In genomic region chr19:37594064-37594981, GRCh38 we compare ENCODE assay signal across 1 cellular context.
TF ChIP-seq lines count a peak whose summit lies in the region.

Gene ZNF540 (plus strand): TSS chr19:37594876. CDS start chr19:37598448, 3,572 bp downstream.
Gene ZNF571 (minus strand): TSS chr19:37594792. CDS start chr19:37586676, 8,116 bp downstream.

TF ChIP-seq in HEK293, 187 proteins besides CTCF, POLR2A, EP300 and RAD21 (continued from another document and continues in another):
- TF ChIP-seq ZBTB10 (tag by site-specific recombination; IDR thresholded peaks at IDR 0.05): peak; percentile 99
- TF ChIP-seq ZNF239 (tag by site-specific recombination; IDR thresholded peaks at IDR 0.05): peak; percentile 24
- TF ChIP-seq ZNF830 (tag by site-specific recombination; IDR thresholded peaks at IDR 0.05; ENCODE audit: low read depth): no peak
- peak; percentile 93 for TF ChIP-seq ZNF169 (tag by site-specific recombination; IDR thresholded peaks at IDR 0.05)
- peak; percentile 97 for TF ChIP-seq KLF7 (tag by site-specific recombination; IDR thresholded peaks at IDR 0.05; ENCODE audit: borderline replicate concordance)
- TF ChIP-seq ZNF521 (tag by site-specific recombination; IDR thresholded peaks at IDR 0.05): no peak
- TF ChIP-seq ZNF513 (tag by site-specific recombination; IDR thresholded peaks at IDR 0.05): peak; percentile 59; the same call in 1 of the 2 replicates
- peak; percentile 97 for TF ChIP-seq ZSCAN4 (tag by site-specific recombination; IDR thresholded peaks at IDR 0.05)
- TF ChIP-seq ZNF555 (tag by site-specific recombination; conservative IDR thresholded peaks at IDR 0.05): 0 out of 2 replicates have a peak, but pooled peaks have one; percentile 3
- TF ChIP-seq ZNF37A (tag by site-specific recombination; IDR thresholded peaks at IDR 0.05): no peak; the same call in 1 of the 2 replicates
- TF ChIP-seq ZBTB48 (tag by site-specific recombination; IDR thresholded peaks at IDR 0.05): peak; percentile 99; the same call in 1 of the 2 replicates
- TF ChIP-seq ZNF658 (tag by site-specific recombination; IDR thresholded peaks at IDR 0.05): peak; percentile 95
- TF ChIP-seq ZSCAN18 (tag by site-specific recombination; IDR thresholded peaks at IDR 0.05): peak; percentile 98
- peak; percentile 94 for TF ChIP-seq ZBTB7A (tag by site-specific recombination; IDR thresholded peaks at IDR 0.05; ENCODE audit: low read depth)
- 0 out of 2 replicates have a peak, but pooled peaks have one; percentile 57 for TF ChIP-seq ZNF530 (tag by site-specific recombination; IDR thresholded peaks at IDR 0.05; ENCODE audit: low read depth)
- TF ChIP-seq ZNF423 (tag by site-specific recombination; IDR thresholded peaks at IDR 0.05): peak; percentile 83
- TF ChIP-seq ZNF292 (tag by site-specific recombination; IDR thresholded peaks at IDR 0.05; ENCODE audit: borderline replicate concordance, low read depth): no peak
- TF ChIP-seq ZSCAN5A (tag by site-specific recombination; IDR thresholded peaks at IDR 0.05): peak; percentile 97
- TF ChIP-seq GLI2 (tag by site-specific recombination; IDR thresholded peaks at IDR 0.05; ENCODE audit: borderline replicate concordance, low read depth): no peak
- no peak for TF ChIP-seq PRDM1 (tag by site-specific recombination; IDR thresholded peaks at IDR 0.05)
- TF ChIP-seq ZNF837 (tag by site-specific recombination; IDR thresholded peaks at IDR 0.05): no peak
- peak; percentile 96 for TF ChIP-seq ZNF416 (tag by site-specific recombination; IDR thresholded peaks at IDR 0.05)
- peak; percentile 86 for TF ChIP-seq ZNF248 (tag by site-specific recombination; IDR thresholded peaks at IDR 0.05)
- peak; percentile 96 for TF ChIP-seq HIC1 (tag by site-specific recombination; IDR thresholded peaks at IDR 0.05)
- peak; percentile 99 for TF ChIP-seq ZNF2 (tag by site-specific recombination; IDR thresholded peaks at IDR 0.05)
- peak; percentile 69 for TF ChIP-seq ZNF449 (tag by site-specific recombination; IDR thresholded peaks at IDR 0.05)
- TF ChIP-seq ZNF10 (tag by site-specific recombination; IDR thresholded peaks at IDR 0.05): peak; percentile 92
- TF ChIP-seq ELK4 (IDR thresholded peaks at IDR 0.05; ENCODE audit: borderline replicate concordance, low read depth, low read length): no peak
- peak; percentile 78 for TF ChIP-seq MZF1 (tag by site-specific recombination; IDR thresholded peaks at IDR 0.05; ENCODE audit: borderline replicate concordance)
- TF ChIP-seq GLIS2 (tag by site-specific recombination; IDR thresholded peaks at IDR 0.05): peak; percentile 69; the same call in 1 of the 2 replicates
- TF ChIP-seq ZNF174 (tag by site-specific recombination; IDR thresholded peaks at IDR 0.05): peak; percentile 92
- TF ChIP-seq ZBTB49 (tag by site-specific recombination; IDR thresholded peaks at IDR 0.05; ENCODE audit: low read depth): no peak
- TF ChIP-seq ZSCAN30 (tag by site-specific recombination; IDR thresholded peaks at IDR 0.05): peak; percentile 82
- peak; percentile 96 for TF ChIP-seq ZFP69B (tag by site-specific recombination; IDR thresholded peaks at IDR 0.05)
- no peak for TF ChIP-seq HOXC10 (CRISPR knock-in tag; IDR thresholded peaks at IDR 0.05)
- no peak for TF ChIP-seq ZNF677 (tag by site-specific recombination; IDR thresholded peaks at IDR 0.05)
- TF ChIP-seq ZSCAN16 (tag by site-specific recombination; IDR thresholded peaks at IDR 0.05): peak; percentile 46; the same call in 1 of the 2 replicates
- TF ChIP-seq SCRT1 (tag by site-specific recombination; IDR thresholded peaks at IDR 0.05; ENCODE audit: borderline replicate concordance): 0 out of 2 replicates have a peak, but pooled peaks have one; percentile 7
- no peak for TF ChIP-seq ZNF670 (tag by site-specific recombination; IDR thresholded peaks at IDR 0.05; ENCODE audit: low read depth)
- peak; percentile 83 for TF ChIP-seq ZBTB8A (tag by site-specific recombination; IDR thresholded peaks at IDR 0.05)
- TF ChIP-seq ATF2 (tag by site-specific recombination; IDR thresholded peaks at IDR 0.05; ENCODE audit: low read depth): peak; percentile 89
- TF ChIP-seq ZNF132 (tag by site-specific recombination; IDR thresholded peaks at IDR 0.05; ENCODE audit: borderline replicate concordance): no peak
- no peak for TF ChIP-seq GLI4 (tag by site-specific recombination; IDR thresholded peaks at IDR 0.05)
- peak; percentile 84 for TF ChIP-seq SP2 (tag by site-specific recombination; IDR thresholded peaks at IDR 0.05)
- TF ChIP-seq ZNF324 (tag by site-specific recombination; IDR thresholded peaks at IDR 0.05): peak; percentile 100
- TF ChIP-seq ZNF426 (tag by site-specific recombination; IDR thresholded peaks at IDR 0.05): no peak
- TF ChIP-seq ZNF366 (tag by site-specific recombination; conservative IDR thresholded peaks at IDR 0.05): peak; percentile 87
- TF ChIP-seq ZXDB (tag by site-specific recombination; IDR thresholded peaks at IDR 0.05): peak; percentile 100
